ENCODE assay signal across 22 cellular contexts in genomic region chr5:53355316-53355715, GRCh38.
DNase-seq lines count a peak whose midpoint lies in the region; ATAC-seq, FAIRE-seq and TF ChIP-seq lines count a peak whose summit lies in the region.
"Had no signal": no experiment of that assay in that cellular context is flagged by ENCODE, and none has a peak within 500 bp of the region (broad histone marks: within the 10 kb centered on the region; RNA-seq: fewer than 3 reads in every experiment).

No MANE protein-coding gene starts in this region.

- no peaks in the 10 kb centered on the region for H3K36me3 ChIP-seq in ACC112 (ENCODE audit: insufficient read depth, low read length)
- no peaks in the 10 kb centered on the region for H3K36me3 ChIP-seq in MG63
- no peaks in the 10 kb centered on the region for H3K36me3 ChIP-seq in bronchial epithelial cell (ENCODE audit: control insufficient read depth, insufficient read depth, low read length)
- H3K36me3 ChIP-seq: colonic mucosa, prostate gland had no signal

- H2AFZ ChIP-seq in ACC112 (ENCODE audit: low read length, unreplicated experiment) = peak overlapping the region; percentile 73

- no peaks in the 10 kb centered on the region for H3K27me3 ChIP-seq in ACC112 (ENCODE audit: insufficient read depth, low read length)
- no peaks in the 10 kb centered on the region for H3K27me3 ChIP-seq in MG63
- no peaks in the 10 kb centered on the region for H3K27me3 ChIP-seq in bronchial epithelial cell (ENCODE audit: control insufficient read depth, insufficient read depth, low read length)
- H3K27me3 ChIP-seq in foreskin keratinocyte = no peaks in the 10 kb centered on the region
- H3K27me3 ChIP-seq: colonic mucosa had no signal

- no peak for FAIRE-seq in bronchial epithelial cell (lab: Jason Lieb, UNC)

- H3K4me3 ChIP-seq in ACC112 (ENCODE audit: low read depth, low read length) (no peak overlapping the region), MG63 (no peak overlapping the region), bronchial epithelial cell (ENCODE audit: low read depth, low read length) (no peak overlapping the region)
- H3K4me3 ChIP-seq: colonic mucosa, prostate gland had no signal

- ATAC-seq in foreskin keratinocyte = no peak
- ATAC-seq in GM21526 (IDR thresholded peaks at IDR 0.05; ENCODE audit: low FRiP score, unreplicated experiment) = no peak
- no peak for ATAC-seq in HG02610 (IDR thresholded peaks at IDR 0.05; ENCODE audit: unreplicated experiment)
- ATAC-seq in GM19467 (IDR thresholded peaks at IDR 0.05; ENCODE audit: unreplicated experiment) = no peak
- ATAC-seq: activated naive CD8-positive, alpha-beta T cell treated with anti-CD3 and anti-CD28 coated beads, Interleukin-2, amount 50 U/mL, for 24 hours; effector memory CD8-positive, alpha-beta T cell; HCT116; T-helper 17 cell had no signal

- H3K9me3 ChIP-seq in MG63 = peaks cover 5% of the 10 kb centered on the region; the same call in 1 of the 2 replicates
- H3K9me3 ChIP-seq: colonic mucosa, prostate gland had no signal

- DNase-seq in MG63 (peak; percentile 75), bronchial epithelial cell (ENCODE audit: low read depth) (peak; percentile 84), foreskin keratinocyte (no peak)
- no peak for DNase-seq in activated CD4-positive, alpha-beta T cell treated with anti-CD3 and anti-CD28 coated beads, Interleukin-2, amount 50 U/mL, for 4 hours
- DNase-seq: activated CD8-positive, alpha-beta memory T cell treated with anti-CD3 and anti-CD28 coated beads for 24 hours; activated gamma-delta T cell treated with Interleukin-2 at 50 U/mL for 16 hours; activated naive CD8-positive, alpha-beta T cell treated with anti-CD3 and anti-CD28 coated beads, Interleukin-2, amount 50 U/mL, for 24 hours; activated T-cell treated with anti-CD3 and anti-CD28 coated beads, Interleukin-2, amount 50 U/mL, for 1 hour; colonic mucosa; effector memory CD8-positive, alpha-beta T cell; head of caudate nucleus; left cardiac atrium; NCI-H1436; T-helper 17 cell; trophoblast cell had no signal

- H3K27ac ChIP-seq in ACC112 (ENCODE audit: low read depth, low read length) (peak overlapping the region; percentile 51), foreskin keratinocyte (peak overlapping the region; percentile 71)
- H3K27ac ChIP-seq: C4-2B, colonic mucosa, prostate gland had no signal

- H3K79me2 ChIP-seq in ACC112 (ENCODE audit: control insufficient read depth, insufficient read depth, low read length, unreplicated experiment) = no peaks in the 10 kb centered on the region

- H3K4me1 ChIP-seq in ACC112 (ENCODE audit: control insufficient read depth, insufficient read depth, low read length, unreplicated experiment) (peaks cover 35% of the 10 kb centered on the region), foreskin keratinocyte (peaks cover 32% of the 10 kb centered on the region)
- H3K4me1 ChIP-seq: colonic mucosa, prostate gland had no signal

- TF ChIP-seq CTCF in bronchial epithelial cell (IDR thresholded peaks at IDR 0.05; ENCODE audit: insufficient read depth, low read length, severe bottlenecking) (no peak), foreskin keratinocyte (conservative IDR thresholded peaks at IDR 0.05) (no peak)

Comparison
In these comparisons a context has a peak if more than half of its experiments do, and no peak if none do; other contexts are left out.
1. DNase-seq: peak in MG63 (single experiment) and bronchial epithelial cell (single experiment); none in foreskin keratinocyte (0 of 2) and activated CD4-positive, alpha-beta T cell treated with anti-CD3 and anti-CD28 coated beads, Interleukin-2, amount 50 U/mL, for 4 hours (0 of 2).